ENCODE assay signal across 17 cellular contexts in genomic region chr13:94956407-94957110, GRCh38.
"Had no signal": no experiment of that assay in that cellular context is flagged by ENCODE, and none has a peak within 500 bp of the region (broad histone marks: within the 10 kb centered on the region; RNA-seq: fewer than 3 reads in every experiment).

No MANE protein-coding gene starts in this region.

- H3K4me1 ChIP-seq: adrenal gland, gastroesophageal sphincter, left ventricle myocardium inferior, stomach, thyroid gland had no signal

- H3K4me3 ChIP-seq: adrenal gland, gastroesophageal sphincter, hepatocyte, left ventricle myocardium inferior, ovary, stomach, thyroid gland had no signal

- DNase-seq: activated CD4-positive, alpha-beta memory T cell treated with anti-CD3 and anti-CD28 coated beads for 36 hours; activated CD8-positive, alpha-beta memory T cell treated with anti-CD3 and anti-CD28 coated beads, Interleukin-2, amount 10 ng/mL, durations not matched to agents 7 days and 5 days; activated naive CD4-positive, alpha-beta T cell treated with anti-CD3 and anti-CD28 coated beads, Interleukin-2, amount 10 ng/mL, durations not matched to agents 7 days and 5 days; activated T-cell treated with anti-CD3 and anti-CD28 coated beads, Interleukin-2, amount 50 U/mL, for 1 hour; adrenal gland; erythroblast; kidney; left ventricle myocardium inferior; ovary; stimulated activated CD4-positive, alpha-beta T cell treated with anti-CD3 and anti-CD28 coated beads, Interleukin-12 subunit alpha, Interleukin-12 subunit beta, amount 100 ng/mL, for 4 hours; stimulated activated CD4-positive, alpha-beta T cell treated with anti-CD3 and anti-CD28 coated beads, Interleukin-2, amount 100 ng/mL, for 24 hours; stomach; T-helper 17 cell; thyroid gland; WERI-Rb-1 had no signal

- H3K27ac ChIP-seq: adrenal gland, gastroesophageal sphincter, hepatocyte, left ventricle myocardium inferior, ovary, stomach, thyroid gland, WERI-Rb-1 had no signal

- ATAC-seq: activated CD8-positive, alpha-beta memory T cell treated with anti-CD3 and anti-CD28 coated beads, Interleukin-2, amount 10 ng/mL, durations not matched to agents 7 days and 5 days; gastroesophageal sphincter; T-helper 17 cell had no signal

- H3K4me2 ChIP-seq: hepatocyte had no signal

- H3K27me3 ChIP-seq: adrenal gland, ovary, thyroid gland had no signal

- H3K36me3 ChIP-seq: adrenal gland, gastroesophageal sphincter, left ventricle myocardium inferior, ovary, stomach, thyroid gland, WERI-Rb-1 had no signal

- H3K9me3 ChIP-seq: adrenal gland, gastroesophageal sphincter, stomach, thyroid gland had no signal

- H2AFZ ChIP-seq: hepatocyte had no signal
